Comparison of ENCODE assay signal across 1 cellular context in the genomic region with DNA sequence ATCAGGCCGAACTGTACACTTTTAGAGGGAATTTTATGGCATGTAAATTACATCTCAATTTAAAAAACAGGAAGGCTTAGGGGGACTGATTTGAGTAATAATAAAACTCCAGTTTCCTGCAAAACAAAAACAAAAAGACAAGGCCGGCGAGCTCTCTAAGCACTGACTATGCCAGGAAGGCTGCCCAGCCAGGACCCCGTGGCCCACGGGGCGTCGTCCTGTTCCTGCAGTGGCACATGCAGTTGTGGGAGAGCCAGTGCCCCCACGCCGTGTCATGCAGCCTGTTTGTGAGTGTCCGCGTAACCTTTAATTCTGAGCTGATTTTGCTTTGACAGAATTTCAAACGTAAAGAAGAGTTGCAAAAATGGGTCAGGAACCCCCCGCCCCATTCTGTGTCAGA.
TF ChIP-seq lines count a peak whose summit lies in the region.

No MANE protein-coding gene starts in this region.

TF ChIP-seq in K562, 482 proteins besides CTCF, POLR2A, EP300 and RAD21:
- 0 out of 2 replicates have a peak, but pooled peaks have one; percentile 1 for TF ChIP-seq POLR2G (IDR thresholded peaks at IDR 0.05; ENCODE audit: low read depth, low read length)
- no peak for TF ChIP-seq ZNF76 (CRISPR knock-in tag; IDR thresholded peaks at IDR 0.05; ENCODE audit: borderline replicate concordance)
